In the genomic region with DNA sequence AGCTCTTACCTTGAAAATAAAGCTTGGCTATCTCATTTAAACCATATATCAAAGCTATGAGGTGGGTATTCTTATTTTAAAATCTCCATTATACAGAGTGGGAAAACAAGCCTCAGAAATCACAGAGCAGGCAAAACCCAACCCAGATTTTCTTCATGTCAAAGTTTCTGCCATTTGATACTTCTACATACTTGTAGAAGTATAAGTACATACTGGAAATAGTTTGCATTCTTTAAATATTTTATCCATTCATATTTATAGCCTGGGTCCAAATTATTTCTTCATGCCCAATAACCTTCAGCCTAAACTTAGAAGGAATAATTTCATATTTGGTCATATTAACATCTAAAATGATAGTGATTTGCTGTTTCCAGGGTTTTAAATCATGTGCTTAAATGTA, we compare ENCODE assay signal across 30 cellular contexts.
DNase-seq lines count a peak whose midpoint lies in the region; ATAC-seq and TF ChIP-seq lines count a peak whose summit lies in the region.
"Had no signal": no experiment of that assay in that cellular context is flagged by ENCODE, and none has a peak within 500 bp of the region (broad histone marks: within the 10 kb centered on the region; RNA-seq: fewer than 3 reads in every experiment).

No MANE protein-coding gene starts in this region.

- no peak for TF ChIP-seq POLR2A in esophagus squamous epithelium (IDR thresholded peaks at IDR 0.05)

- H3K27ac Mint-ChIP-seq in activated naive CD4-positive, alpha-beta T cell treated with anti-CD3 and anti-CD28 coated beads, Interleukin-2, amount 10 ng/mL, durations not matched to agents 7 days and 5 days, result no peak overlapping the region
- H3K27ac Mint-ChIP-seq: activated CD8-positive, alpha-beta memory T cell treated with anti-CD3 and anti-CD28 coated beads, Interleukin-2, amount 10 ng/mL, durations not matched to agents 7 days and 5 days; activated T-cell treated with anti-CD3 and anti-CD28 coated beads, Interleukin-2, amount 50 U/mL, for 72 hours; CD4-positive, alpha-beta memory T cell; stimulated activated naive CD8-positive, alpha-beta T cell treated with anti-CD3 and anti-CD28 coated beads, Interleukin-15, amount 100 ng/mL, for 72 hours had no signal

- H3K36me3 ChIP-seq in SK-N-SH (replicated peaks in 1 of 2; ENCODE audit: control insufficient read depth in 1 of 2, insufficient read depth in 2 of 2, low read length in 1 of 2), result no peaks in the 10 kb centered on the region
- no peaks in the 10 kb centered on the region for H3K36me3 ChIP-seq in esophagus squamous epithelium
- H3K36me3 ChIP-seq: brain microvascular endothelial cell, gastroesophageal sphincter, vagina, WERI-Rb-1 had no signal

- no peaks in the 10 kb centered on the region for H3K9me2 ChIP-seq in SK-N-SH

- no peak for TF ChIP-seq CTCF in SK-N-SH (IDR thresholded peaks at IDR 0.05)
- no peak for TF ChIP-seq CTCF in retinal pigment epithelial cell (conservative IDR thresholded peaks at IDR 0.05; ENCODE audit: low read depth, low read length)
- TF ChIP-seq CTCF in esophagus squamous epithelium (IDR thresholded peaks at IDR 0.05), result no peak

- no peaks in the 10 kb centered on the region for H3K36me3 Mint-ChIP-seq in activated naive CD4-positive, alpha-beta T cell treated with anti-CD3 and anti-CD28 coated beads, Interleukin-2, amount 10 ng/mL, durations not matched to agents 7 days and 5 days
- H3K36me3 Mint-ChIP-seq: activated CD8-positive, alpha-beta memory T cell treated with anti-CD3 and anti-CD28 coated beads, Interleukin-2, amount 10 ng/mL, durations not matched to agents 7 days and 5 days; CD4-positive, alpha-beta memory T cell; naive B cell had no signal

- no peaks in the 10 kb centered on the region for H3F3A ChIP-seq in SK-N-SH (replicated peaks; ENCODE audit: insufficient read depth)

- no peak for TF ChIP-seq EP300 in SK-N-SH (IDR thresholded peaks at IDR 0.05; ENCODE audit: borderline replicate concordance in 1 of 2, low read depth in 1 of 2, low read length in 1 of 2)
- TF ChIP-seq EP300 in Ishikawa (IDR thresholded peaks at IDR 0.05; ENCODE audit: borderline replicate concordance), result no peak

- H3K27me3 Mint-ChIP-seq in activated naive CD4-positive, alpha-beta T cell treated with anti-CD3 and anti-CD28 coated beads, Interleukin-2, amount 10 ng/mL, durations not matched to agents 7 days and 5 days, result no peaks in the 10 kb centered on the region
- H3K27me3 Mint-ChIP-seq: activated CD8-positive, alpha-beta memory T cell treated with anti-CD3 and anti-CD28 coated beads, Interleukin-2, amount 10 ng/mL, durations not matched to agents 7 days and 5 days; CD4-positive, alpha-beta memory T cell; naive B cell; stimulated activated naive CD8-positive, alpha-beta T cell treated with anti-CD3 and anti-CD28 coated beads, Interleukin-15, amount 100 ng/mL, for 72 hours had no signal

- peak; percentile 37; the same call in 1 of the 3 replicates for ATAC-seq in SK-N-SH treated with all-trans-retinoic acid at 6 μM for 48 hours
- ATAC-seq in GM21367 (IDR thresholded peaks at IDR 0.05; ENCODE audit: unreplicated experiment), result no peak
- ATAC-seq: activated CD8-positive, alpha-beta memory T cell treated with anti-CD3 and anti-CD28 coated beads, Interleukin-2, amount 10 ng/mL, durations not matched to agents 7 days and 5 days; activated T-cell treated with anti-CD3 and anti-CD28 coated beads, Interleukin-2, amount 50 U/mL, for 72 hours; gastroesophageal sphincter; K562; left lobe of liver; stimulated activated naive CD8-positive, alpha-beta T cell treated with anti-CD3 and anti-CD28 coated beads, Interleukin-15, amount 100 ng/mL, for 72 hours had no signal

- no peaks in the 10 kb centered on the region for H3K4me1 ChIP-seq in SK-N-SH (ENCODE audit: control insufficient read depth in 1 of 2, insufficient read depth in 2 of 2, low read depth in 1 of 2, low read length in 1 of 2)
- H3K4me1 ChIP-seq in esophagus squamous epithelium, result no peaks in the 10 kb centered on the region
- H3K4me1 ChIP-seq: gastroesophageal sphincter, vagina had no signal

- no peaks in the 10 kb centered on the region for H3K9me3 ChIP-seq in SK-N-SH
- no peaks in the 10 kb centered on the region for H3K9me3 ChIP-seq in esophagus squamous epithelium
- H3K9me3 ChIP-seq: vagina had no signal

- H3K4me3 ChIP-seq in SK-N-SH (ENCODE audit: low read depth in 2 of 2, low read length in 1 of 2) (no peak overlapping the region), retinal pigment epithelial cell (ENCODE audit: low read length) (no peak overlapping the region), esophagus squamous epithelium (no peak overlapping the region)
- H3K4me3 ChIP-seq: gastroesophageal sphincter, K562, skin epidermis, vagina had no signal

- H3K27me3 ChIP-seq in SK-N-SH (ENCODE audit: insufficient read depth), result no peaks in the 10 kb centered on the region
- no peaks in the 10 kb centered on the region for H3K27me3 ChIP-seq in esophagus squamous epithelium
- H3K27me3 ChIP-seq: brain microvascular endothelial cell, gastroesophageal sphincter, vagina had no signal

- no peak overlapping the region for H2AFZ ChIP-seq in SK-N-SH (ENCODE audit: low read depth)

- no peaks in the 10 kb centered on the region for H4K20me1 ChIP-seq in SK-N-SH (ENCODE audit: insufficient read depth)

- DNase-seq in SK-N-SH (no peak), dedifferentiated amniotic fluid mesenchymal stem cell (ENCODE audit: extremely low spot score) (peak; percentile 43), retinal pigment epithelial cell (ENCODE audit: low read depth) (peak; percentile 16), esophagus squamous epithelium (lab: John Stamatoyannopoulos, UW) (no peak)
- DNase-seq in activated naive CD4-positive, alpha-beta T cell treated with anti-CD3 and anti-CD28 coated beads, Interleukin-2, amount 10 ng/mL, durations not matched to agents 7 days and 5 days, result no peak
- DNase-seq: activated CD4-positive, alpha-beta T cell treated with anti-CD3 and anti-CD28 coated beads, Interleukin-2, amount 50 U/mL, for 1 hour; activated CD8-positive, alpha-beta memory T cell treated with anti-CD3 and anti-CD28 coated beads, Interleukin-2, amount 10 ng/mL, durations not matched to agents 7 days and 5 days; activated naive CD4-positive, alpha-beta T cell treated with Interleukin-2 at 50 U/mL for 16 hours; activated T-cell treated with anti-CD3 and anti-CD28 coated beads, Interleukin-2, amount 50 U/mL, for 72 hours; AML-193; brain microvascular endothelial cell; CD4-positive, alpha-beta memory T cell; effector memory CD4-positive, alpha-beta T cell; MM.1S; naive B cell; NCI-H1417 treated with DMSO at 0.1 percent for 48 hours; NCI-H446; NCI-H774; stimulated activated naive CD8-positive, alpha-beta T cell treated with anti-CD3 and anti-CD28 coated beads, Interleukin-15, amount 100 ng/mL, for 72 hours; T-helper 9 cell; WERI-Rb-1 had no signal

- H3K9me3 Mint-ChIP-seq in activated naive CD4-positive, alpha-beta T cell treated with anti-CD3 and anti-CD28 coated beads, Interleukin-2, amount 10 ng/mL, durations not matched to agents 7 days and 5 days, result peaks cover 2% of the 10 kb centered on the region

- TF ChIP-seq RAD21 in SK-N-SH (IDR thresholded peaks at IDR 0.05; ENCODE audit: low read length) (no peak), Ishikawa (IDR thresholded peaks at IDR 0.05; ENCODE audit: low read depth) (no peak)

- H3K9ac ChIP-seq in SK-N-SH, result no peak overlapping the region

- H3K4me3 Mint-ChIP-seq in activated naive CD4-positive, alpha-beta T cell treated with anti-CD3 and anti-CD28 coated beads, Interleukin-2, amount 10 ng/mL, durations not matched to agents 7 days and 5 days, result no peak overlapping the region
- H3K4me3 Mint-ChIP-seq: activated CD8-positive, alpha-beta memory T cell treated with anti-CD3 and anti-CD28 coated beads, Interleukin-2, amount 10 ng/mL, durations not matched to agents 7 days and 5 days; activated T-cell treated with anti-CD3 and anti-CD28 coated beads, Interleukin-2, amount 50 U/mL, for 72 hours; CD4-positive, alpha-beta memory T cell; naive B cell; stimulated activated naive CD8-positive, alpha-beta T cell treated with anti-CD3 and anti-CD28 coated beads, Interleukin-15, amount 100 ng/mL, for 72 hours had no signal

- no peaks in the 10 kb centered on the region for H3K4me1 Mint-ChIP-seq in activated naive CD4-positive, alpha-beta T cell treated with anti-CD3 and anti-CD28 coated beads, Interleukin-2, amount 10 ng/mL, durations not matched to agents 7 days and 5 days
- H3K4me1 Mint-ChIP-seq: activated CD8-positive, alpha-beta memory T cell treated with anti-CD3 and anti-CD28 coated beads, Interleukin-2, amount 10 ng/mL, durations not matched to agents 7 days and 5 days; CD4-positive, alpha-beta memory T cell; naive B cell; stimulated activated naive CD8-positive, alpha-beta T cell treated with anti-CD3 and anti-CD28 coated beads, Interleukin-15, amount 100 ng/mL, for 72 hours had no signal

- H3K4me2 ChIP-seq in SK-N-SH, result no peak overlapping the region

- no peaks in the 10 kb centered on the region for H3K79me2 ChIP-seq in SK-N-SH (ENCODE audit: insufficient read depth)

- H3K27ac ChIP-seq in SK-N-SH (ENCODE audit: low read depth in 2 of 2, low read length in 1 of 2), result no peak overlapping the region
- no peak overlapping the region for H3K27ac ChIP-seq in esophagus squamous epithelium
- H3K27ac ChIP-seq: 22Rv1, brain microvascular endothelial cell, gastroesophageal sphincter, skin epidermis, vagina, WERI-Rb-1 had no signal

- intact Hi-C loops in esophagus squamous epithelium (cut with DNase I), result no loop called here

- CTCF ChIA-PET in SK-N-SH (lab: Yijun Ruan, JAX), result no interaction called here
- CTCF ChIA-PET in activated naive CD4-positive, alpha-beta T cell treated with anti-CD3 and anti-CD28 coated beads, Interleukin-2, amount 10 ng/mL, durations not matched to agents 7 days and 5 days (lab: Charles Lee), result no interaction called here

- POLR2A ChIA-PET in SK-N-SH (lab: Yijun Ruan, JAX), result no interaction called here

TF ChIP-seq in SK-N-SH treated with all-trans-retinoic acid at 6 μM for 48 hours, 23 proteins besides CTCF, POLR2A, EP300 and RAD21 (continues in another document):
- no peak for TF ChIP-seq PPARA (CRISPR knock-in tag; IDR thresholded peaks at IDR 0.05; ENCODE audit: borderline replicate concordance)

TF ChIP-seq in SK-N-SH, 30 proteins besides CTCF, POLR2A, EP300 and RAD21 (continues in another document):
- TF ChIP-seq GATA2 (CRISPR knock-in tag; IDR thresholded peaks at IDR 0.05), result no peak
- no peak for TF ChIP-seq MXI1 (IDR thresholded peaks at IDR 0.05; ENCODE audit: low read depth, low read length)

TF ChIP-seq in Ishikawa, 13 proteins besides CTCF, POLR2A, EP300 and RAD21:
- TF ChIP-seq YY1 (IDR thresholded peaks at IDR 0.05; ENCODE audit: low read depth), result no peak
- TF ChIP-seq TEAD4 (IDR thresholded peaks at IDR 0.05), result peak; percentile 49
TF ChIP-seq in Ishikawa: peak in this region for 1.

Comparison
In these comparisons a context has a peak if more than half of its experiments do, and no peak if none do; other contexts are left out.
1. DNase-seq: peak in dedifferentiated amniotic fluid mesenchymal stem cell (single experiment) and retinal pigment epithelial cell (single experiment); none in SK-N-SH (single experiment), esophagus squamous epithelium (single experiment) and activated naive CD4-positive, alpha-beta T cell treated with anti-CD3 and anti-CD28 coated beads, Interleukin-2, amount 10 ng/mL, durations not matched to agents 7 days and 5 days (single experiment).